Comparison of ENCODE assay signal across 8 cellular contexts in the genomic region with DNA sequence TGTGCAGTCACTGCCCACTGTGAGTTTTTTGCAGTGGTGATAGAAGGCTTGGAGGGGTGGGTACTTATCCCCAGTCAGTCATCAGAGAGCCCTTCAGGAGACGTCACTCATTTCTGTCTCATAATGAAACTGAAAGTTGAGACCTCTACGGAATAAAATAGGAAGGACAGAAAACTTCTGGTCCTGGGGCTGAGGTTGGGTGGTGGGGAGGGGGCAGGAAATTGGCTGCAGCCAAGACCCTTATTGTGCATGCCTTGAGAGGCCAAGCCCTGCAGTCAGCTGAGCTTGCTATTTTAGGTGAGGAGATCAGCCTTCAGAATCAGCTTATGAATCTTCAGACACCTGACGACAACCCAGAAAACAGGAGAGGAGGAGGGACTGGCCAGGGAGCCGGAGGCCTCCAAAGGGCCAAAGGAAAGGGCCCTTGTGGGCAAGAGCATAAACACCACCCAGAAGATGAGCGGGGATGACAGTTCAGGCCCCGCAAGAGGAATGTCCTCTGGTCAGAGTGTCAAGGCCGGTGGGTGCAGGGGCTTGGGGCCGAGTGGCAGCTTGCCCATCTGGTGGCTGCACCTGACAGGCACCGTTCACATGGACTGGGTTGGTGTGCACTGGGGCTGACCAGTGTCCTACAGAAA. TPM values are rescaled to one million over a fixed set of nuclear protein-coding genes. Genes with fewer than 3 reads are reported as not detected.
DNase-seq lines count a peak whose midpoint lies in the region; ATAC-seq and TF ChIP-seq lines count a peak whose summit lies in the region.

No MANE protein-coding gene starts in this region.

- H4K20me1 ChIP-seq in KMS-11 (ENCODE audit: insufficient read depth): no peaks in the 10 kb centered on the region

- 53% methylated on average over 4 of the region's 9 CpGs for WGBS in esophagus squamous epithelium, 2 donors

- H3K27me3 ChIP-seq in KMS-11 (ENCODE audit: insufficient read depth, low read depth): no peaks in the 10 kb centered on the region
- peaks cover 0 to 21% (median 0%) of the 10 kb centered on the region in 4 donors for H3K27me3 ChIP-seq in esophagus squamous epithelium

- no peaks in the 10 kb centered on the region for H3K9me3 ChIP-seq in esophagus squamous epithelium

- peak overlapping the region; percentile 59; the same call in 1 of the 2 replicates for H3K9ac ChIP-seq in KMS-11

- intact Hi-C loops in left colon (cut with DNase I, micrococcal nuclease): no loop called here
- intact Hi-C loops in esophagus squamous epithelium (cut with DNase I): no loop called here

- H3K4me3 ChIP-seq in GM12865 (ENCODE audit: low read depth, low read length) (peak overlapping the region; percentile 56), KMS-11 (IDR thresholded peaks at IDR 0.05; ENCODE audit: insufficient read depth, low read depth, low read length) (no peak overlapping the region), esophagus squamous epithelium (peak overlapping the region in 2 of 4 donors; percentile 0 to 28)

- H3K4me2 ChIP-seq in KMS-11: peak overlapping the region; percentile 96

- no peaks in the 10 kb centered on the region for H3K36me3 ChIP-seq in KMS-11 (ENCODE audit: insufficient read depth)
- no peaks in the 10 kb centered on the region for H3K36me3 ChIP-seq in esophagus squamous epithelium

- H3K79me2 ChIP-seq in KMS-11 (ENCODE audit: insufficient read depth, low read depth): no peaks in the 10 kb centered on the region

- H3K4me1 ChIP-seq in KMS-11 (ENCODE audit: low read depth, poor library complexity, severe bottlenecking) (peaks cover 19% of the 10 kb centered on the region), esophagus squamous epithelium (no peaks in the 10 kb centered on the region)

- ATAC-seq in GM21381 (IDR thresholded peaks at IDR 0.05; ENCODE audit: unreplicated experiment): peak; percentile 74
- peak; percentile 45 for ATAC-seq in left colon

- DNase-seq in GM12865 (ENCODE audit: low read depth) (peak; percentile 80), left colon (no peak), NCI-H526 treated with DMSO at 0.1 percent for 48 hours (lab: John Stamatoyannopoulos, UW) (no peak), DMS 273 (lab: John Stamatoyannopoulos, UW; ENCODE audit: unreplicated experiment) (no peak), esophagus squamous epithelium (lab: John Stamatoyannopoulos, UW) (no peak)
- no peak for DNase-seq in activated CD4-positive, CD25-positive, alpha-beta regulatory T cell treated with anti-CD3 and anti-CD28 coated beads, Interleukin-2, amount 50 U/mL, for 72 hours

- TF ChIP-seq CTCF in GM12865 (IDR thresholded peaks at IDR 0.05; ENCODE audit: insufficient read depth, low read depth, low read length, missing control alignments) (no peak), KMS-11 (conservative IDR thresholded peaks at IDR 0.05; ENCODE audit: low read depth, low read length) (no peak), esophagus squamous epithelium (IDR thresholded peaks at IDR 0.05) (no peak)

- H3K27ac ChIP-seq in KMS-11: peak overlapping the region; percentile 71
- H3K27ac ChIP-seq in esophagus squamous epithelium: peak overlapping the region in 2 of 4 donors; percentile 17 to 52

- TF ChIP-seq POLR2A in esophagus squamous epithelium (IDR thresholded peaks at IDR 0.05): no peak

- peak overlapping the region; percentile 89 for H2AFZ ChIP-seq in KMS-11 (ENCODE audit: low read depth)

RNA-seq across cellular contexts. Expression of a gene that starts 17.9 kb away (rescaled TPM):
- total RNA-seq in left colon (10 to 100 TPM in 1 of 2 donors, 1 to 10 TPM in 1; 7.5 to 19.2 TPM), esophagus squamous epithelium (10 to 100 TPM in 1 of 4 donors, 1 to 10 TPM in 3; 1.3 to 11.1 (median 5.3) TPM)
